ENCODE assay signal across 13 cellular contexts in the genomic region with DNA sequence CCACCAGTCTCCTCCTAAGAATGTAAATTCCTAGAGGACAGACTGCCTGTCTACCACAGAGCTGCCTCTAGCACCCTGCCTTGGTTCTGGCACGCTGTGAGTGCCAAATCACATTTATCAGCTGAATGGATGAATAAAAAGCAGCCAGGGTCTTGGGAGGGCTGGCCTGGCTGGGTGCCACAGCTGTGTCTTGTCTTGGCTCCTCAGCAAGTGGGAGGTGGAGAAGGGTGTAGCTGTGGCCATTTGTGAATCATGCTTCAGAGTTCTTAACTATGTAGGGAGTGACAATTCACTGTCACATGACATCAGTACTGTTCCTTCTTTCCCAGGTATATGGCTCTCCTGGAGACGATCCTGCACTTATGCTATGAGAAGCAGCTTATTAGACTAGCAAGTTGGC.
DNase-seq lines count a peak whose midpoint lies in the region; ATAC-seq and TF ChIP-seq lines count a peak whose summit lies in the region.
"Had no signal": no experiment of that assay in that cellular context is flagged by ENCODE, and none has a peak within 500 bp of the region (broad histone marks: within the 10 kb centered on the region; RNA-seq: fewer than 3 reads in every experiment).

No MANE protein-coding gene starts in this region.

- H3K36me3 ChIP-seq in DOHH2 (ENCODE audit: control insufficient read depth, low read length) (no peaks in the 10 kb centered on the region), OCI-LY3 (replicated peaks; ENCODE audit: low read depth, low read length) (no peaks in the 10 kb centered on the region), endodermal cell (ENCODE audit: control insufficient read depth, insufficient read depth, low read length) (peaks cover 96% of the 10 kb centered on the region), lower lobe of right lung (peaks cover 9% of the 10 kb centered on the region)

- H3K4me3 ChIP-seq in DOHH2 (ENCODE audit: low read length), result 0 out of 2 replicates have a peak overlapping the region, but pooled peaks have one; percentile 59
- H3K4me3 ChIP-seq in OCI-LY3 (ENCODE audit: low read length), result peak overlapping the region; percentile 70
- no peak overlapping the region for H3K4me3 ChIP-seq in endodermal cell (ENCODE audit: low read length)
- no peak overlapping the region for H3K4me3 ChIP-seq in lower lobe of right lung

- no peaks in the 10 kb centered on the region for H3K9me2 ChIP-seq in DOHH2 (replicated peaks; ENCODE audit: control insufficient read depth, low read length)

- H3K36me3 Mint-ChIP-seq in endodermal cell (ENCODE audit: low read depth), result peaks cover 85% of the 10 kb centered on the region
- H3K36me3 Mint-ChIP-seq in neural crest cell (ENCODE audit: low read depth), result peaks cover 5% of the 10 kb centered on the region
- H3K36me3 Mint-ChIP-seq: activated naive CD8-positive, alpha-beta T cell treated with anti-CD3 and anti-CD28 coated beads for 36 hours had no signal

- H3K27ac Mint-ChIP-seq in endodermal cell (peak overlapping the region; percentile 82), neural crest cell (ENCODE audit: unreplicated experiment) (peak overlapping the region; percentile 59)
- H3K27ac Mint-ChIP-seq: activated naive CD8-positive, alpha-beta T cell treated with anti-CD3 and anti-CD28 coated beads for 36 hours had no signal

- H2AFZ ChIP-seq in OCI-LY3 (ENCODE audit: low read depth, low read length), result no peak overlapping the region

- H3K27me3 ChIP-seq in DOHH2 (ENCODE audit: control insufficient read depth, low read length), result peaks cover 3% of the 10 kb centered on the region; the same call in 1 of the 2 replicates
- H3K27me3 ChIP-seq in OCI-LY3 (ENCODE audit: low read depth, low read length), result no peaks in the 10 kb centered on the region
- H3K27me3 ChIP-seq in endodermal cell (ENCODE audit: control insufficient read depth, insufficient read depth, low read length, poor library complexity, severe bottlenecking), result no peaks in the 10 kb centered on the region
- H3K27me3 ChIP-seq in lower lobe of right lung (ENCODE audit: low read depth), result no peaks in the 10 kb centered on the region

- 95 to 100% methylated on average over 1 to 2 of the region's 2 CpGs for WGBS in endodermal cell (ENCODE audit: insufficient coverage in 1 of 2, insufficient read length in 1 of 2), 2 experiments

- H3K4me2 ChIP-seq in DOHH2 (ENCODE audit: low read length) (peak overlapping the region; percentile 64), OCI-LY3 (ENCODE audit: low read length) (peak overlapping the region; percentile 92)

- no peaks in the 10 kb centered on the region for H4K20me1 ChIP-seq in DOHH2 (ENCODE audit: control insufficient read depth, insufficient read depth, low read depth, low read length)
- no peaks in the 10 kb centered on the region for H4K20me1 ChIP-seq in OCI-LY3 (ENCODE audit: insufficient read depth, low read length)

- H3K27me3 Mint-ChIP-seq in endodermal cell (ENCODE audit: insufficient read depth) (no peaks in the 10 kb centered on the region), neural crest cell (ENCODE audit: low read depth) (no peaks in the 10 kb centered on the region)
- H3K27me3 Mint-ChIP-seq: activated naive CD8-positive, alpha-beta T cell treated with anti-CD3 and anti-CD28 coated beads for 36 hours had no signal

- DNase-seq in endodermal cell, result no peak
- DNase-seq in neural crest cell (ENCODE audit: low read depth, low spot score), result no peak
- DNase-seq in NCI-H82 treated with DMSO at 0.1 percent for 48 hours (lab: John Stamatoyannopoulos, UW; ENCODE audit: unreplicated experiment), result no peak
- DNase-seq in lower lobe of right lung, result no peak
- no peak for DNase-seq in AG08396 (ENCODE audit: low spot score)
- DNase-seq: activated CD4-positive, alpha-beta T cell treated with anti-CD3 and anti-CD28 coated beads, Interleukin-2, amount 50 U/mL, for 48 hours; activated naive CD8-positive, alpha-beta T cell treated with anti-CD3 and anti-CD28 coated beads for 36 hours; effector memory CD4-positive, alpha-beta T cell; NCI-H2171; stimulated activated naive CD8-positive, alpha-beta T cell treated with anti-CD3 and anti-CD28 coated beads, Interleukin-15, Interleukin-2, amounts not matched to agents 100 U/mL and 50 U/mL, for 24 hours had no signal

- ATAC-seq in lower lobe of right lung (no peak), GM21423 (IDR thresholded peaks at IDR 0.05; ENCODE audit: unreplicated experiment) (no peak)
- ATAC-seq: stimulated activated naive CD8-positive, alpha-beta T cell treated with anti-CD3 and anti-CD28 coated beads, Interleukin-15, Interleukin-2, amounts not matched to agents 100 U/mL and 50 U/mL, for 24 hours had no signal

- no peaks in the 10 kb centered on the region for H3K9me3 Mint-ChIP-seq in endodermal cell
- H3K9me3 Mint-ChIP-seq in neural crest cell, result no peaks in the 10 kb centered on the region
- H3K9me3 Mint-ChIP-seq: activated naive CD8-positive, alpha-beta T cell treated with anti-CD3 and anti-CD28 coated beads for 36 hours had no signal

- intact Hi-C loops in lower lobe of right lung (cut with DNase I), result no loop called here

- H3K27ac ChIP-seq in DOHH2 (ENCODE audit: low read depth, low read length), result no peak overlapping the region
- no peak overlapping the region for H3K27ac ChIP-seq in OCI-LY3 (ENCODE audit: low read length)
- no peak overlapping the region for H3K27ac ChIP-seq in endodermal cell (ENCODE audit: low read depth, low read length)
- no peak overlapping the region for H3K27ac ChIP-seq in lower lobe of right lung

- H3K4me1 ChIP-seq in DOHH2 (ENCODE audit: control insufficient read depth, low read length) (peaks cover 17% of the 10 kb centered on the region), OCI-LY3 (ENCODE audit: low read length) (peaks cover 13% of the 10 kb centered on the region), endodermal cell (ENCODE audit: control insufficient read depth, insufficient read depth, low read length) (no peaks in the 10 kb centered on the region), lower lobe of right lung (peaks cover 13% of the 10 kb centered on the region)

- H3F3A ChIP-seq in DOHH2 (ENCODE audit: control insufficient read depth, insufficient read depth), result no peaks in the 10 kb centered on the region

- H3K4me1 Mint-ChIP-seq in endodermal cell, result no peaks in the 10 kb centered on the region
- peaks cover 32% of the 10 kb centered on the region for H3K4me1 Mint-ChIP-seq in neural crest cell

- H3K9ac ChIP-seq in OCI-LY3 (ENCODE audit: low read length), result no peak overlapping the region
- H3K9ac ChIP-seq in endodermal cell (ENCODE audit: extremely low read depth, low read length, poor library complexity, severe bottlenecking), result no peak overlapping the region

- TF ChIP-seq CTCF in DOHH2 (IDR thresholded peaks at IDR 0.05; ENCODE audit: low read depth, low read length, poor library complexity, severe bottlenecking), result no peak
- no peak for TF ChIP-seq CTCF in OCI-LY3 (IDR thresholded peaks at IDR 0.05; ENCODE audit: low read depth, low read length)
- TF ChIP-seq CTCF in endodermal cell (conservative IDR thresholded peaks at IDR 0.05), result no peak
- no peak for TF ChIP-seq CTCF in neural crest cell (conservative IDR thresholded peaks at IDR 0.05)
- no peak for TF ChIP-seq CTCF in lower lobe of right lung (IDR thresholded peaks at IDR 0.05)

- H3K4me3 Mint-ChIP-seq in endodermal cell, result no peak overlapping the region
- H3K4me3 Mint-ChIP-seq in neural crest cell, result no peak overlapping the region
- H3K4me3 Mint-ChIP-seq: activated naive CD8-positive, alpha-beta T cell treated with anti-CD3 and anti-CD28 coated beads for 36 hours had no signal

- H3K9me3 ChIP-seq in DOHH2 (ENCODE audit: control insufficient read depth, insufficient read depth, low read length), result no peaks in the 10 kb centered on the region
- H3K9me3 ChIP-seq in OCI-LY3 (ENCODE audit: insufficient read depth, low read length), result no peaks in the 10 kb centered on the region
- H3K9me3 ChIP-seq in endodermal cell (ENCODE audit: control insufficient read depth, low read length), result no peaks in the 10 kb centered on the region
- no peaks in the 10 kb centered on the region for H3K9me3 ChIP-seq in lower lobe of right lung

- H3K79me2 ChIP-seq in DOHH2 (ENCODE audit: control insufficient read depth, low read length) (no peaks in the 10 kb centered on the region), OCI-LY3 (ENCODE audit: low read length) (no peaks in the 10 kb centered on the region)

Comparison
In these comparisons a context has a peak if more than half of its experiments do, and no peak if none do; other contexts are left out.
1. H3K4me3 ChIP-seq: peak in DOHH2 (single experiment) and OCI-LY3 (single experiment); none in endodermal cell (single experiment) and lower lobe of right lung (single experiment).